ENCODE assay signal across 7 cellular contexts in genomic region chr17:35051183-35051578, GRCh38. TPM values are rescaled to one million over a fixed set of nuclear protein-coding genes. Genes with fewer than 3 reads are reported as not detected.
DNase-seq lines count a peak whose midpoint lies in the region; ATAC-seq and TF ChIP-seq lines count a peak whose summit lies in the region.

No MANE protein-coding gene starts in this region.

- H3K27me3 Mint-ChIP-seq in T-cell (no peaks in the 10 kb centered on the region), nephron progenitor cell (ENCODE audit: low read depth, poor library complexity) (peaks cover 4% of the 10 kb centered on the region)

- ATAC-seq in GM18870 (IDR thresholded peaks at IDR 0.05; ENCODE audit: unreplicated experiment) (peak; percentile 45), HG02840 (IDR thresholded peaks at IDR 0.05; ENCODE audit: low FRiP score, unreplicated experiment) (peak; percentile 57), T-cell (replicated peaks in 1 of 4) (peak; percentile 88 to 92 (median 91))
- peak; percentile 35 for ATAC-seq in stimulated activated naive CD8-positive, alpha-beta T cell treated with anti-CD3 and anti-CD28 coated beads, Interleukin-15, Interleukin-2, amounts not matched to agents 100 U/mL and 50 U/mL, for 24 hours

- peak in 29 of 34 experiments; percentile 14 to 75 (median 46) for DNase-seq in T-cell
- no peak for DNase-seq in fibroblast of lung (ENCODE audit: low read depth in 2 of 2)
- DNase-seq in stimulated activated naive CD8-positive, alpha-beta T cell treated with anti-CD3 and anti-CD28 coated beads, Interleukin-15, Interleukin-2, amounts not matched to agents 100 U/mL and 50 U/mL, for 24 hours = no peak
- no peak for DNase-seq in COLO829 (ENCODE audit: low spot score)
- DNase-seq in nephron progenitor cell = no peak

- peak overlapping the region; percentile 3 for H3K4me2 ChIP-seq in fibroblast of lung (ENCODE audit: extremely low read depth, insufficient read depth, low read length)

- no peak overlapping the region for H3K9ac ChIP-seq in fibroblast of lung (ENCODE audit: insufficient read depth, low read length)

- H3K4me3 ChIP-seq in fibroblast of lung (replicated peaks in 1 of 4; ENCODE audit: control extremely low read depth in 1 of 4, insufficient read depth in 1 of 4, low read depth in 3 of 4, low read length in 4 of 4) = no peak overlapping the region

- H3K9me3 ChIP-seq in fibroblast of lung (ENCODE audit: control insufficient read depth, insufficient read depth, low read depth, low read length) = no peaks in the 10 kb centered on the region

- H3K4me1 Mint-ChIP-seq in T-cell (peaks cover 80 to 83% (median 83%) of the 10 kb centered on the region in 3 donors), nephron progenitor cell (peaks cover 11% of the 10 kb centered on the region)

- H3K4me3 Mint-ChIP-seq in T-cell (peak overlapping the region; percentile 54 to 69 (median 65)), nephron progenitor cell (no peak overlapping the region)

- H3K27ac Mint-ChIP-seq in T-cell = peak overlapping the region; percentile 97
- H3K27ac Mint-ChIP-seq in nephron progenitor cell = no peak overlapping the region

- H2AFZ ChIP-seq in fibroblast of lung (ENCODE audit: low read length) = no peak overlapping the region

- H3K9me3 Mint-ChIP-seq in T-cell (no peaks in the 10 kb centered on the region), nephron progenitor cell (no peaks in the 10 kb centered on the region)

- H3K36me3 ChIP-seq in fibroblast of lung (ENCODE audit: control insufficient read depth, insufficient read depth, low read length) = no peaks in the 10 kb centered on the region

- H4K20me1 ChIP-seq in fibroblast of lung (ENCODE audit: control insufficient read depth, extremely low read depth, insufficient read depth, low read length) = no peaks in the 10 kb centered on the region

- H3K36me3 Mint-ChIP-seq in T-cell = peaks cover 22% of the 10 kb centered on the region
- H3K36me3 Mint-ChIP-seq in nephron progenitor cell (ENCODE audit: low read depth) = no peaks in the 10 kb centered on the region

- CTCF ChIA-PET in T-cell (lab: Charles Lee) = interaction anchor here in 1 of 2 donors (0.6 to 1.1 kb wide), 3 partner anchors 12 to 28 kb away, joined by 3 to 10 read pairs (median 3); partner anchors contain the start of gene RFFL

- H3K79me2 ChIP-seq in fibroblast of lung (ENCODE audit: control insufficient read depth, insufficient read depth, low read length) = peaks cover 18% of the 10 kb centered on the region

- POLR2A ChIA-PET in T-cell (lab: Charles Lee) = interaction anchor here (0.6 to 1.0 kb wide), 9 partner anchors 9 to 37 kb away, joined by 3 to 6 read pairs (median 3); no protein-coding TSS in a partner anchor

- H3K27me3 ChIP-seq in fibroblast of lung (ENCODE audit: control insufficient read depth, insufficient read depth, low read length) = no peaks in the 10 kb centered on the region

- H3K4me1 ChIP-seq in fibroblast of lung (ENCODE audit: control insufficient read depth, extremely low read depth, insufficient read depth, low read length) = peaks cover 7% of the 10 kb centered on the region

- no peak overlapping the region for H3K27ac ChIP-seq in fibroblast of lung (ENCODE audit: insufficient read depth, low read length)

- TF ChIP-seq CTCF in fibroblast of lung (conservative IDR thresholded peaks at IDR 0.05 in 1 of 2, IDR thresholded peaks at IDR 0.05 in 1 of 2; ENCODE audit: low read depth in 1 of 2, low read length in 2 of 2) (no peak), nephron progenitor cell (IDR thresholded peaks at IDR 0.05) (no peak)

RNA-seq across cellular contexts. Expression of gene RFFL, which starts 12.3 kb away (rescaled TPM):
- 10 to 100 TPM; 51.3 to 80.2 (median 74.1) TPM for total RNA-seq in T-cell
- total RNA-seq in fibroblast of lung = 5.6 and 10.1 TPM in 2 replicates
- polyA plus RNA-seq in fibroblast of lung = 15.9 and 26.8 TPM in 2 replicates
- 10.2 and 20.7 TPM in 2 replicates for polyA plus RNA-seq in fibroblast of lung (2012)
- 60.4 and 165 TPM in 2 replicates for polyA minus RNA-seq in fibroblast of lung (ENCODE audit: low replicate concordance)

Comparison
In these comparisons a context has a peak if more than half of its experiments do, and no peak if none do; other contexts are left out.
1. ATAC-seq: peak in every context shown above with its lines; median percentile 91 in T-cell; 57 in HG02840; 45 in GM18870; 35 in stimulated activated naive CD8-positive, alpha-beta T cell treated with anti-CD3 and anti-CD28 coated beads, Interleukin-15, Interleukin-2, amounts not matched to agents 100 U/mL and 50 U/mL, for 24 hours.
2. DNase-seq: peak in T-cell (29 of 34); none in fibroblast of lung (0 of 2), stimulated activated naive CD8-positive, alpha-beta T cell treated with anti-CD3 and anti-CD28 coated beads, Interleukin-15, Interleukin-2, amounts not matched to agents 100 U/mL and 50 U/mL, for 24 hours (single experiment), COLO829 (single experiment) and nephron progenitor cell (single experiment).